ENCODE assay signal across 22 cellular contexts in genomic region chr10:24393206-24393605, GRCh38.
"Had no signal": no experiment of that assay in that cellular context is flagged by ENCODE, and none has a peak within 500 bp of the region (broad histone marks: within the 10 kb centered on the region; RNA-seq: fewer than 3 reads in every experiment).

No MANE protein-coding gene starts in this region.

- H3K4me3 ChIP-seq: right lobe of liver, thoracic aorta, upper lobe of left lung had no signal

- H3K27me3 ChIP-seq: right lobe of liver, upper lobe of left lung had no signal

- H3K36me3 Mint-ChIP-seq: brain; memory B cell; naive B cell; stimulated activated naive B cell treated with anti-CD40 and anti-IgM and Interleukin-4, amounts not matched to agents 10 μg/mL and 1 μg/mL and 100 μg/mL, for 72 hours had no signal

- DNase-seq: activated CD4-positive, alpha-beta T cell treated with anti-CD3 and anti-CD28 coated beads, Interleukin-2, amount 50 U/mL, for 4 hours; activated CD8-positive, alpha-beta memory T cell treated with anti-CD3 and anti-CD28 coated beads for 24 hours; activated CD8-positive, alpha-beta memory T cell treated with anti-CD3 and anti-CD28 coated beads, Interleukin-2, amount 50 U/mL, for 48 hours; activated effector memory CD4-positive, alpha-beta T cell treated with Interleukin-2 at 50 U/mL for 16 hours; activated naive CD4-positive, alpha-beta T cell treated with anti-CD3 and anti-CD28 coated beads for 36 hours; activated T-cell treated with anti-CD3 and anti-CD28 coated beads, Interleukin-2, amount 50 U/mL, for 72 hours; anterior cingulate cortex; foreskin fibroblast; hippocampal formation; naive B cell; posterior cingulate gyrus; right lobe of liver; small intestine; stimulated activated CD4-positive, alpha-beta T cell treated with anti-CD3 and anti-CD28 coated beads, Interleukin-15, amount 100 ng/mL, for 24 hours; stimulated activated naive B cell treated with anti-CD40 and anti-IgM and Interleukin-4, amounts not matched to agents 10 μg/mL and 1 μg/mL and 100 μg/mL, for 72 hours; upper lobe of left lung had no signal

- H3K36me3 ChIP-seq: right lobe of liver, thoracic aorta, upper lobe of left lung had no signal

- H3K27ac ChIP-seq: epithelial cell of prostate, right lobe of liver, thoracic aorta, upper lobe of left lung had no signal

- H3K4me1 Mint-ChIP-seq: brain; memory B cell; naive B cell; neural crest cell; stimulated activated naive B cell treated with anti-CD40 and anti-IgM and Interleukin-4, amounts not matched to agents 10 μg/mL and 1 μg/mL and 100 μg/mL, for 72 hours had no signal

- H3K27ac Mint-ChIP-seq: activated naive CD4-positive, alpha-beta T cell treated with anti-CD3 and anti-CD28 coated beads for 36 hours; activated T-cell treated with anti-CD3 and anti-CD28 coated beads, Interleukin-2, amount 50 U/mL, for 72 hours; memory B cell; naive B cell; stimulated activated naive B cell treated with anti-CD40 and anti-IgM and Interleukin-4, amounts not matched to agents 10 μg/mL and 1 μg/mL and 100 μg/mL, for 72 hours; T-helper 2 cell treated with Interferon-gamma antibody and Interleukin-4, amounts not matched to agents 5 μg/mL and 100 μg/mL, for 36 hours had no signal

- H3K4me1 ChIP-seq: right lobe of liver, upper lobe of left lung had no signal

- ATAC-seq: activated T-cell treated with anti-CD3 and anti-CD28 coated beads, Interleukin-2, amount 50 U/mL, for 72 hours; right lobe of liver; stimulated activated naive B cell treated with anti-CD40 and anti-IgM and Interleukin-4, amounts not matched to agents 10 μg/mL and 1 μg/mL and 100 μg/mL, for 72 hours had no signal

- H3K9me3 ChIP-seq: right lobe of liver, thoracic aorta, upper lobe of left lung had no signal

- H3K4me3 Mint-ChIP-seq: activated naive CD4-positive, alpha-beta T cell treated with anti-CD3 and anti-CD28 coated beads for 36 hours; activated T-cell treated with anti-CD3 and anti-CD28 coated beads, Interleukin-2, amount 50 U/mL, for 72 hours; brain; memory B cell; naive B cell; neural crest cell; stimulated activated naive B cell treated with anti-CD40 and anti-IgM and Interleukin-4, amounts not matched to agents 10 μg/mL and 1 μg/mL and 100 μg/mL, for 72 hours; T-helper 2 cell treated with Interferon-gamma antibody and Interleukin-4, amounts not matched to agents 5 μg/mL and 100 μg/mL, for 36 hours had no signal

- H3K9me3 Mint-ChIP-seq: activated naive CD4-positive, alpha-beta T cell treated with anti-CD3 and anti-CD28 coated beads for 36 hours; activated T-cell treated with anti-CD3 and anti-CD28 coated beads, Interleukin-2, amount 50 U/mL, for 72 hours; neural crest cell; stimulated activated naive B cell treated with anti-CD40 and anti-IgM and Interleukin-4, amounts not matched to agents 10 μg/mL and 1 μg/mL and 100 μg/mL, for 72 hours; T-helper 2 cell treated with Interferon-gamma antibody and Interleukin-4, amounts not matched to agents 5 μg/mL and 100 μg/mL, for 36 hours had no signal
